In genomic region chr9:128007566-128008138, GRCh38 we compare ENCODE assay signal across 8 cellular contexts. TPM values are rescaled to one million over a fixed set of nuclear protein-coding genes. Genes with fewer than 3 reads are reported as not detected.
DNase-seq lines count a peak whose midpoint lies in the region; ATAC-seq, FAIRE-seq and TF ChIP-seq lines count a peak whose summit lies in the region.

No MANE protein-coding gene starts in this region.

- H4K12ac ChIP-seq in trophoblast cell (ENCODE audit: low read depth, low read length) = no peak overlapping the region

- no peak overlapping the region for H3K23ac ChIP-seq in trophoblast cell (ENCODE audit: low read length)

- H3K79me1 ChIP-seq in trophoblast cell (ENCODE audit: low read length) = peaks cover 12% of the 10 kb centered on the region

- H3K9ac ChIP-seq in fibroblast of lung (ENCODE audit: insufficient read depth, low read length) = no peak overlapping the region
- no peak overlapping the region for H3K9ac ChIP-seq in trophoblast cell (ENCODE audit: low read length)

- peaks cover 19% of the 10 kb centered on the region for H3K4me1 Mint-ChIP-seq in GM23338

- H3K14ac ChIP-seq in trophoblast cell (ENCODE audit: low read length) = peak overlapping the region; percentile 16

- no peak overlapping the region for H3K27ac ChIP-seq in GM23338 (ENCODE audit: low read depth)
- H3K27ac ChIP-seq in fibroblast of lung (ENCODE audit: insufficient read depth, low read length) = no peak overlapping the region
- peak overlapping the region; percentile 3 for H3K27ac ChIP-seq in trophoblast cell (ENCODE audit: low read depth, low read length)

- no CpG with 5 or more reads among the region's 10 CpGs for WGBS in trophoblast cell (ENCODE audit: extremely low coverage, insufficient coverage, insufficient read length)

- H2AFZ ChIP-seq in GM23338 (peak overlapping the region; percentile 76; the same call in 1 of the 2 replicates), fibroblast of lung (ENCODE audit: low read length) (no peak overlapping the region), trophoblast cell (ENCODE audit: insufficient read depth, low read length, poor library complexity) (peak overlapping the region; percentile 8)

- H3K9me3 ChIP-seq in fibroblast of lung (ENCODE audit: control insufficient read depth, insufficient read depth, low read depth, low read length) (no peaks in the 10 kb centered on the region), trophoblast cell (ENCODE audit: insufficient read depth, low read depth, low read length) (no peaks in the 10 kb centered on the region)

- H4K8ac ChIP-seq in trophoblast cell (ENCODE audit: low read depth, low read length) = no peak overlapping the region

- H3K9me3 Mint-ChIP-seq in GM23338 = peaks cover 8% of the 10 kb centered on the region

- H3K4me3 Mint-ChIP-seq in GM23338 = no peak overlapping the region; the same call in 2 of the 3 replicates

- H3K9me2 ChIP-seq in GM23338 (ENCODE audit: insufficient read depth) = no peaks in the 10 kb centered on the region

- H3K4me1 ChIP-seq in GM23338 (ENCODE audit: insufficient read depth) (peaks cover 10% of the 10 kb centered on the region), fibroblast of lung (ENCODE audit: control insufficient read depth, extremely low read depth, insufficient read depth, low read length) (peaks cover 3% of the 10 kb centered on the region), trophoblast cell (ENCODE audit: control insufficient read depth in 1 of 2, insufficient read depth in 2 of 2, low read length in 2 of 2) (peaks cover 12 to 24% of the 10 kb centered on the region in 2 experiments)

- H3K27me3 ChIP-seq in GM23338 (ENCODE audit: insufficient read depth) (no peaks in the 10 kb centered on the region), fibroblast of lung (ENCODE audit: control insufficient read depth, insufficient read depth, low read length) (no peaks in the 10 kb centered on the region), trophoblast cell (ENCODE audit: insufficient read depth, low read length) (no peaks in the 10 kb centered on the region)

- H3K27ac Mint-ChIP-seq in GM23338 = no peak overlapping the region

- peaks cover 8% of the 10 kb centered on the region for H3K27me3 Mint-ChIP-seq in GM23338 (ENCODE audit: insufficient read depth, low read depth, poor library complexity)

- H3K4ac ChIP-seq in trophoblast cell (ENCODE audit: low read depth, low read length) = no peak overlapping the region

- H3F3A ChIP-seq in GM23338 (replicated peaks; ENCODE audit: low read depth) = no peaks in the 10 kb centered on the region

- H3K4me3 ChIP-seq in GM23338 (no peak overlapping the region), fibroblast of lung (replicated peaks in 1 of 4; ENCODE audit: control extremely low read depth in 1 of 4, insufficient read depth in 1 of 4, low read depth in 3 of 4, low read length in 4 of 4) (no peak overlapping the region), trophoblast cell (ENCODE audit: low read depth, low read length) (no peak overlapping the region)

- ATAC-seq in GM23338 = peak; percentile 55

- H2BK120ac ChIP-seq in trophoblast cell (ENCODE audit: insufficient read depth, low read length, poor library complexity) = peak overlapping the region; percentile 63

- H2AK5ac ChIP-seq in trophoblast cell (ENCODE audit: low read length) = no peak overlapping the region

- H3K4me2 ChIP-seq in GM23338 (no peak overlapping the region), fibroblast of lung (ENCODE audit: extremely low read depth, insufficient read depth, low read length) (no peak overlapping the region), trophoblast cell (ENCODE audit: low read length) (no peak overlapping the region)

- H2BK5ac ChIP-seq in trophoblast cell (ENCODE audit: low read depth, low read length, poor library complexity) = no peak overlapping the region

- DNase-seq in DMS53 (lab: John Stamatoyannopoulos, UW) = peak; percentile 96
- DNase-seq in GM23338 (ENCODE audit: low spot score) = no peak
- peak; percentile 73 for DNase-seq in NOMO-1 treated with DMSO at 0.1 percent for 48 hours (lab: John Stamatoyannopoulos, UW; ENCODE audit: unreplicated experiment)
- peak; percentile 90 for DNase-seq in activated CD8-positive, alpha-beta memory T cell treated with anti-CD3 and anti-CD28 coated beads, Interleukin-2, amount 50 U/mL, for 1 hour (ENCODE audit: extremely low read depth)
- peak; percentile 47 to 73 for DNase-seq in fibroblast of lung (ENCODE audit: low read depth in 2 of 2)
- peak in 1 of 2 donors; percentile 69 for DNase-seq in trophoblast cell
- DNase-seq in NCI-H1105 treated with DMSO at 0.1 percent for 48 hours (lab: John Stamatoyannopoulos, UW) = no peak
- no peak for DNase-seq in HTR-8/SVneo (ENCODE audit: insufficient read length, low spot score)

- H3K79me2 ChIP-seq in GM23338 (replicated peaks; ENCODE audit: insufficient read depth) (no peaks in the 10 kb centered on the region), fibroblast of lung (ENCODE audit: control insufficient read depth, insufficient read depth, low read length) (no peaks in the 10 kb centered on the region), trophoblast cell (ENCODE audit: control insufficient read depth, insufficient read depth, low read length, poor library complexity) (no peaks in the 10 kb centered on the region)

- peaks cover 8% of the 10 kb centered on the region; the same call in 2 of the 3 replicates for H3K36me3 Mint-ChIP-seq in GM23338 (ENCODE audit: low read depth)

- peak overlapping the region; percentile 5 for H2BK12ac ChIP-seq in trophoblast cell (ENCODE audit: low read length)

- H3K18ac ChIP-seq in trophoblast cell (ENCODE audit: low read length) = no peak overlapping the region

- H4K20me1 ChIP-seq in GM23338 (replicated peaks; ENCODE audit: insufficient read depth) (no peaks in the 10 kb centered on the region), fibroblast of lung (ENCODE audit: control insufficient read depth, extremely low read depth, insufficient read depth, low read length) (no peaks in the 10 kb centered on the region)

- no peaks in the 10 kb centered on the region for H3K36me3 ChIP-seq in GM23338 (ENCODE audit: insufficient read depth)
- H3K36me3 ChIP-seq in fibroblast of lung (ENCODE audit: control insufficient read depth, insufficient read depth, low read length) = no peaks in the 10 kb centered on the region
- H3K36me3 ChIP-seq in trophoblast cell (ENCODE audit: control insufficient read depth in 1 of 2, insufficient read depth in 2 of 2, low read length in 2 of 2) = peaks cover 0 to 2% of the 10 kb centered on the region in 2 experiments

- no peak for TF ChIP-seq CTCF in GM23338 (conservative IDR thresholded peaks at IDR 0.05; ENCODE audit: low read depth in 2 of 2)
- no peak for TF ChIP-seq CTCF in fibroblast of lung (conservative IDR thresholded peaks at IDR 0.05 in 1 of 2, IDR thresholded peaks at IDR 0.05 in 1 of 2; ENCODE audit: low read depth in 1 of 2, low read length in 2 of 2)

- FAIRE-seq in HTR-8/SVneo (lab: Jason Lieb, UNC) = no peak

- peak overlapping the region; percentile 70 for H4K91ac ChIP-seq in trophoblast cell (ENCODE audit: low read depth, low read length)

RNA-seq across cellular contexts. Expression of gene EEIG1, which starts 26.9 kb away (rescaled TPM):
- 21.5 and 22.4 TPM in 2 replicates for total RNA-seq in GM23338 (2014; rRNA removed; shearing (Covaris generic))
- polyA plus RNA-seq in GM23338 (2016; fragmentation: Nextera tagmentation; extraction: Ambion mirVana) (11.2 and 11.5 TPM in 2 replicates), fibroblast of lung (12.8 and 21.4 TPM in 2 replicates)
- total RNA-seq in fibroblast of lung = 7.2 and 13.2 TPM in 2 replicates
- 18.2 and 20.9 TPM in 2 replicates for polyA plus RNA-seq in fibroblast of lung (2012)
- 14.9 and 16.2 TPM in 2 replicates for polyA minus RNA-seq in fibroblast of lung (ENCODE audit: low replicate concordance)
- 131 and 139 TPM in 2 replicates for polyA plus RNA-seq in trophoblast cell (2013)

RNA-seq across cellular contexts. Expression of gene NAIF1, which starts 59.5 kb away (rescaled TPM):
- 5.5 and 6.7 TPM in 2 replicates for total RNA-seq in GM23338 (2014; rRNA removed; shearing (Covaris generic))
- 4.0 and 4.9 TPM in 2 replicates for polyA plus RNA-seq in GM23338 (2016; fragmentation: Nextera tagmentation; extraction: Ambion mirVana)
- total RNA-seq in fibroblast of lung = 12.6 and 13.2 TPM in 2 replicates
- polyA plus RNA-seq in fibroblast of lung = 5.5 and 7.1 TPM in 2 replicates
- polyA plus RNA-seq in fibroblast of lung (2012) = 6.4 and 8.0 TPM in 2 replicates
- 3.0 and 20.0 TPM in 2 replicates for polyA minus RNA-seq in fibroblast of lung (ENCODE audit: low replicate concordance)
- polyA plus RNA-seq in trophoblast cell (2013) = 6.6 and 7.1 TPM in 2 replicates

Comparison
In these comparisons a context has a peak if more than half of its experiments do, and no peak if none do; other contexts are left out.
1. DNase-seq: peak in DMS53 (single experiment), NOMO-1 treated with DMSO at 0.1 percent for 48 hours (single experiment), activated CD8-positive, alpha-beta memory T cell treated with anti-CD3 and anti-CD28 coated beads, Interleukin-2, amount 50 U/mL, for 1 hour (single experiment) and fibroblast of lung (2 of 2); none in GM23338 (single experiment), NCI-H1105 treated with DMSO at 0.1 percent for 48 hours (single experiment) and HTR-8/SVneo (single experiment).